7 cellular contexts compared by ENCODE assay signal in the genomic region with DNA sequence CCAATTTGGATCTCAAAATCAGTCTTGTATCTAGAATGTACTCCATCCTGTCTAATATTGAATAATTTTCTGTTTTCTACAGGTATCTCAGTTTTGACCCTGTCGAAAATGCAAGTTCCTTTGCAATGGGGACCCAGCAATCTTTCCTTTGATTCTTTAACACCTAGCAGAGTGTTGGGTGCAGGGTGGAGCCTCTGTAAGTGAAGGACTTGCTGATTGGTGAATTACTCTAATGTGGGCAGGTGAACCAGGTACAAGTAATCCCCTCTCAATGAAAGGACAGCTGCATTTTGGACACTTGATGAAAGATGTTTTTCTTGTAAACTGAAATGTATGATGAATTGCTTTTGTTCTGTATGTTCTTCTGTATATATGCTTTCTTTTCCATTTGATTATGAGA. TPM values are rescaled to one million over a fixed set of nuclear protein-coding genes. Genes with fewer than 3 reads are reported as not detected.
"Had no signal": no experiment of that assay in that cellular context is flagged by ENCODE, and none has a peak within 500 bp of the region (broad histone marks: within the 10 kb centered on the region; RNA-seq: fewer than 3 reads in every experiment).

No MANE protein-coding gene starts in this region.

- FAIRE-seq: H54, HTR-8/SVneo, K562 had no signal

- H3K4me3 Mint-ChIP-seq: H9 had no signal

- ATAC-seq: K562 had no signal

- H3K27ac Mint-ChIP-seq: H9 had no signal

- DNase-seq: GOT3, H9, HCEC 1CT, IMR-90 had no signal

- H3K4me3 ChIP-seq: K562 had no signal

RNA-seq across cellular contexts. Expression of a gene that starts 54.9 kb away (rescaled TPM):
- total RNA-seq: H9, IMR-90, K562 had no signal
- polyA plus RNA-seq: IMR-90, K562 had no signal
